In the genomic region with DNA sequence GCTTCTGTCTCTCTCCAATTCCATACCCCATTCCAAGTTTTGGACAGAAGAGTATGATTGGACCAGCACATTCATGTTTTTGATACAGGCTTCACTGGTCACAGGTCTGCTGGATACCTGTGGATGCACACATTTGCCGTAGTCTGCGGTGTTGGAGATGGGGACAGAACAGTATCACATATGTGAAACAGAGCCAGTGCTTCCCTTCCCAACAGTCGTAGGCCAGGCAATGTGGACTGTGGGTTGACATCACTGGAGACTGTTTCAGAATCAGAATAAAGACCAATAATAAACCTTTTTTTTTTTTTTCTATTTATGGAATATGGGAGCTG, we compare ENCODE assay signal across 22 cellular contexts. TPM values are rescaled to one million over a fixed set of nuclear protein-coding genes. Genes with fewer than 3 reads are reported as not detected.
DNase-seq lines count a peak whose midpoint lies in the region; ATAC-seq and TF ChIP-seq lines count a peak whose summit lies in the region.
"Had no signal": no experiment of that assay in that cellular context is flagged by ENCODE, and none has a peak within 500 bp of the region (broad histone marks: within the 10 kb centered on the region; RNA-seq: fewer than 3 reads in every experiment).

No MANE protein-coding gene starts in this region.

- no peaks in the 10 kb centered on the region for H3K36me3 Mint-ChIP-seq in osteocyte (ENCODE audit: unreplicated experiment)
- no peaks in the 10 kb centered on the region for H3K36me3 Mint-ChIP-seq in CD8-positive, alpha-beta memory T cell
- H3K36me3 Mint-ChIP-seq: CD14-positive monocyte had no signal

- peak overlapping the region; percentile 76 for H3K27ac Mint-ChIP-seq in osteocyte (ENCODE audit: unreplicated experiment)
- no peak overlapping the region for H3K27ac Mint-ChIP-seq in CD8-positive, alpha-beta memory T cell
- H3K27ac Mint-ChIP-seq: activated T-cell treated with anti-CD3 and anti-CD28 coated beads, Interleukin-2, amount 50 U/mL, for 24 hours; dendritic cell treated with granulocyte-macrophage colony-stimulating factor and Interleukin-4, amounts not matched to agents 40 ng/mL and 50 ng/mL, for 4 days; T-helper 17 cell had no signal

- H3K27me3 Mint-ChIP-seq in osteocyte (ENCODE audit: unreplicated experiment) = no peaks in the 10 kb centered on the region
- no peaks in the 10 kb centered on the region for H3K27me3 Mint-ChIP-seq in CD8-positive, alpha-beta memory T cell
- H3K27me3 Mint-ChIP-seq: activated T-cell treated with anti-CD3 and anti-CD28 coated beads, Interleukin-2, amount 50 U/mL, for 24 hours; dendritic cell treated with granulocyte-macrophage colony-stimulating factor and Interleukin-4, amounts not matched to agents 40 ng/mL and 50 ng/mL, for 4 days; T-helper 17 cell had no signal

- no TSS peak for BruUV-seq in A673 (replicated peaks; lab: Mats Ljungman, UMichigan)

- no peak overlapping the region for H3K4me3 Mint-ChIP-seq in osteocyte (ENCODE audit: unreplicated experiment)
- H3K4me3 Mint-ChIP-seq in CD8-positive, alpha-beta memory T cell = peak overlapping the region in 1 of 7 donors; percentile 24
- H3K4me3 Mint-ChIP-seq: activated T-cell treated with anti-CD3 and anti-CD28 coated beads, Interleukin-2, amount 50 U/mL, for 24 hours; CD14-positive monocyte; dendritic cell treated with granulocyte-macrophage colony-stimulating factor and Interleukin-4, amounts not matched to agents 40 ng/mL and 50 ng/mL, for 4 days; T-helper 17 cell had no signal

- H3K9me3 ChIP-seq in HEK293 (ENCODE audit: control insufficient read depth, insufficient read depth, low read depth, low read length) (no peaks in the 10 kb centered on the region), A673 (ENCODE audit: low read depth, low read length, poor library complexity, severe bottlenecking) (no peaks in the 10 kb centered on the region)
- no peaks in the 10 kb centered on the region for H3K9me3 ChIP-seq in CD8-positive, alpha-beta memory T cell (ENCODE audit: low read length)
- H3K9me3 ChIP-seq: prostate gland, suprapubic skin had no signal

- in situ Hi-C loops in brain microvascular endothelial cell (cut with HindIII; ENCODE audit: low pct_ligation_motif_present, low sequenced_read_pairs) = no loop called here

- no peaks in the 10 kb centered on the region for H3K9me3 Mint-ChIP-seq in osteocyte (ENCODE audit: unreplicated experiment)
- no peaks in the 10 kb centered on the region for H3K9me3 Mint-ChIP-seq in CD8-positive, alpha-beta memory T cell
- H3K9me3 Mint-ChIP-seq: activated T-cell treated with anti-CD3 and anti-CD28 coated beads, Interleukin-2, amount 50 U/mL, for 24 hours; CD14-positive monocyte; dendritic cell treated with granulocyte-macrophage colony-stimulating factor and Interleukin-4, amounts not matched to agents 40 ng/mL and 50 ng/mL, for 4 days had no signal

- peaks cover 39% of the 10 kb centered on the region for H3K4me1 ChIP-seq in ACC112 (ENCODE audit: control insufficient read depth, insufficient read depth, low read length, unreplicated experiment)
- H3K4me1 ChIP-seq in HEK293 (ENCODE audit: control insufficient read depth, insufficient read depth, low read length) = peaks cover 23% of the 10 kb centered on the region
- peaks cover 48% of the 10 kb centered on the region for H3K4me1 ChIP-seq in A673 (ENCODE audit: insufficient read depth, low read length, poor library complexity, severe bottlenecking)
- H3K4me1 ChIP-seq in CD8-positive, alpha-beta memory T cell (ENCODE audit: insufficient read depth, low read length) = no peaks in the 10 kb centered on the region

- no peaks in the 10 kb centered on the region for H3K27me3 ChIP-seq in ACC112 (ENCODE audit: insufficient read depth, low read length)
- H3K27me3 ChIP-seq in brain microvascular endothelial cell (replicated peaks) = no peaks in the 10 kb centered on the region
- H3K27me3 ChIP-seq in A673 (replicated peaks; ENCODE audit: insufficient read depth, low read depth, low read length, poor library complexity) = no peaks in the 10 kb centered on the region
- no peaks in the 10 kb centered on the region for H3K27me3 ChIP-seq in CD8-positive, alpha-beta memory T cell (ENCODE audit: insufficient read depth, low read length, poor library complexity, severe bottlenecking)
- H3K27me3 ChIP-seq: suprapubic skin had no signal

- H2AFZ ChIP-seq in ACC112 (ENCODE audit: low read length, unreplicated experiment) = no peak overlapping the region

- no peak for DNase-seq in brain microvascular endothelial cell
- DNase-seq in osteocyte (ENCODE audit: extremely low spot score, unreplicated experiment) = no peak
- DNase-seq in A673 (ENCODE audit: low spot score) = no peak
- no peak for DNase-seq in CD8-positive, alpha-beta memory T cell
- DNase-seq: activated CD8-positive, alpha-beta memory T cell treated with anti-CD3 and anti-CD28 coated beads for 24 hours; activated T-cell treated with anti-CD3 and anti-CD28 coated beads, Interleukin-2, amount 50 U/mL, for 24 hours; glutamatergic neuron; KG1; kidney; NCI-H1417 treated with DMSO at 0.1 percent for 48 hours; NCI-H510A treated with DMSO at 0.1 percent for 48 hours; NK-92 treated with Interleukin-12 subunit alpha and Interleukin-12 subunit beta, amount 100 ng/mL, for 24 hours; stimulated activated CD4-positive, alpha-beta T cell treated with anti-CD3 and anti-CD28 coated beads, Interleukin-2, amount 100 ng/mL, for 24 hours; T-helper 17 cell had no signal

- POLR2A ChIA-PET in HEK293 (lab: Yijun Ruan, JAX) (interaction anchor here (1.0 kb wide), 1 partner anchor 18 kb away, joined by 3 read pairs; no protein-coding TSS in a partner anchor), A673 (lab: Charles Lee; ENCODE audit: low non-redundant PET) (no interaction called here)
- POLR2A ChIA-PET in CD8-positive, alpha-beta memory T cell (lab: Charles Lee) = no interaction called here

- H3K36me3 ChIP-seq in ACC112 (ENCODE audit: insufficient read depth, low read length) (no peaks in the 10 kb centered on the region), HEK293 (ENCODE audit: control insufficient read depth in 2 of 2, insufficient read depth in 1 of 2, low read length in 2 of 2) (no peaks in the 10 kb centered on the region), brain microvascular endothelial cell (replicated peaks) (no peaks in the 10 kb centered on the region), A673 (ENCODE audit: insufficient read depth, low read length, poor library complexity, severe bottlenecking) (no peaks in the 10 kb centered on the region)
- H3K36me3 ChIP-seq in CD8-positive, alpha-beta memory T cell (ENCODE audit: insufficient read depth, low read length) = no peaks in the 10 kb centered on the region
- H3K36me3 ChIP-seq: prostate gland, suprapubic skin had no signal

- H3K4me1 Mint-ChIP-seq in osteocyte (ENCODE audit: unreplicated experiment) = peaks cover 57% of the 10 kb centered on the region
- peaks cover 40 to 69% (median 62%) of the 10 kb centered on the region in 3 donors for H3K4me1 Mint-ChIP-seq in CD8-positive, alpha-beta memory T cell

- intact Hi-C loops in A673 (cut with micrococcal nuclease; ENCODE audit: unreplicated experiment) = no loop called here

- TF ChIP-seq CTCF in HEK293 (tag by site-specific recombination; IDR thresholded peaks at IDR 0.05) = no peak
- no peak for TF ChIP-seq CTCF in brain microvascular endothelial cell (IDR thresholded peaks at IDR 0.05; ENCODE audit: low read depth, low read length, missing control alignments)
- TF ChIP-seq CTCF in osteocyte (IDR thresholded peaks at IDR 0.05) = no peak
- TF ChIP-seq CTCF in A673 (conservative IDR thresholded peaks at IDR 0.05; ENCODE audit: low read depth, low read length) = no peak

- ATAC-seq in HG03045 (IDR thresholded peaks at IDR 0.05; ENCODE audit: unreplicated experiment) = no peak
- ATAC-seq: T-helper 17 cell had no signal

- H3K4me3 ChIP-seq in ACC112 (ENCODE audit: low read depth, low read length) = no peak overlapping the region
- H3K4me3 ChIP-seq in HEK293 (ENCODE audit: low read depth, low read length) = no peak overlapping the region
- H3K4me3 ChIP-seq in brain microvascular endothelial cell (ENCODE audit: low read depth, low read length) = no peak overlapping the region
- no peak overlapping the region for H3K4me3 ChIP-seq in A673 (ENCODE audit: low read depth, low read length, poor library complexity, severe bottlenecking)
- no peak overlapping the region for H3K4me3 ChIP-seq in CD8-positive, alpha-beta memory T cell (ENCODE audit: low read length)
- H3K4me3 ChIP-seq: prostate gland, skin epidermis, suprapubic skin had no signal

- 0 out of 2 replicates have a peak overlapping the region, but pooled peaks have one; percentile 0 for H3K27ac ChIP-seq in ACC112 (ENCODE audit: low read depth, low read length)
- H3K27ac ChIP-seq in HEK293 (ENCODE audit: extremely low read depth, low read depth, low read length) = no peak overlapping the region
- peak overlapping the region; percentile 29 for H3K27ac ChIP-seq in brain microvascular endothelial cell
- no peak overlapping the region for H3K27ac ChIP-seq in A673 (ENCODE audit: low read depth, low read length, poor library complexity, severe bottlenecking)
- H3K27ac ChIP-seq in CD8-positive, alpha-beta memory T cell (ENCODE audit: low read depth, low read length) = no peak overlapping the region
- H3K27ac ChIP-seq: prostate gland, skin epidermis, suprapubic skin had no signal

- peaks cover 92% of the 10 kb centered on the region for H3K79me2 ChIP-seq in ACC112 (ENCODE audit: control insufficient read depth, insufficient read depth, low read length, unreplicated experiment)

- CTCF ChIA-PET in HEK293 (lab: Yijun Ruan, JAX) (interaction anchor here (0.6 to 1.0 kb wide), 4 partner anchors 15 to 61 kb away, joined by 3 to 5 read pairs (median 3); no protein-coding TSS in a partner anchor), A673 (lab: Charles Lee) (no interaction called here)
- CTCF ChIA-PET in CD8-positive, alpha-beta memory T cell (lab: Charles Lee) = no interaction called here

TF ChIP-seq in HEK293, 187 proteins besides CTCF, POLR2A, EP300 and RAD21:
- TF ChIP-seq SCRT2 (tag by site-specific recombination; IDR thresholded peaks at IDR 0.05) (peak; percentile 55), ZNF777 (tag by site-specific recombination; IDR thresholded peaks at IDR 0.05; ENCODE audit: borderline replicate concordance) (no peak), SCRT1 (tag by site-specific recombination; IDR thresholded peaks at IDR 0.05; ENCODE audit: borderline replicate concordance) (peak; percentile 66)

RNA-seq across cellular contexts. Expression of gene ACSL3, which starts 18.7 kb away (rescaled TPM):
- total RNA-seq in osteocyte (129 and 131 TPM in 2 replicates), A673 (2021) (155 and 163 TPM in 2 replicates)
- total RNA-seq in CD8-positive, alpha-beta memory T cell = 10 to 100 TPM; 38.6 to 41.4 TPM
- polyA plus RNA-seq in CD8-positive, alpha-beta memory T cell = 27.7 TPM

Comparison
In these comparisons a context has a peak if more than half of its experiments do, and no peak if none do; other contexts are left out.
1. H3K27ac ChIP-seq: peak in ACC112 (single experiment) and brain microvascular endothelial cell (single experiment); none in HEK293 (single experiment), A673 (single experiment) and CD8-positive, alpha-beta memory T cell (single experiment).